ENCODE assay signal across 8 cellular contexts in the genomic region with DNA sequence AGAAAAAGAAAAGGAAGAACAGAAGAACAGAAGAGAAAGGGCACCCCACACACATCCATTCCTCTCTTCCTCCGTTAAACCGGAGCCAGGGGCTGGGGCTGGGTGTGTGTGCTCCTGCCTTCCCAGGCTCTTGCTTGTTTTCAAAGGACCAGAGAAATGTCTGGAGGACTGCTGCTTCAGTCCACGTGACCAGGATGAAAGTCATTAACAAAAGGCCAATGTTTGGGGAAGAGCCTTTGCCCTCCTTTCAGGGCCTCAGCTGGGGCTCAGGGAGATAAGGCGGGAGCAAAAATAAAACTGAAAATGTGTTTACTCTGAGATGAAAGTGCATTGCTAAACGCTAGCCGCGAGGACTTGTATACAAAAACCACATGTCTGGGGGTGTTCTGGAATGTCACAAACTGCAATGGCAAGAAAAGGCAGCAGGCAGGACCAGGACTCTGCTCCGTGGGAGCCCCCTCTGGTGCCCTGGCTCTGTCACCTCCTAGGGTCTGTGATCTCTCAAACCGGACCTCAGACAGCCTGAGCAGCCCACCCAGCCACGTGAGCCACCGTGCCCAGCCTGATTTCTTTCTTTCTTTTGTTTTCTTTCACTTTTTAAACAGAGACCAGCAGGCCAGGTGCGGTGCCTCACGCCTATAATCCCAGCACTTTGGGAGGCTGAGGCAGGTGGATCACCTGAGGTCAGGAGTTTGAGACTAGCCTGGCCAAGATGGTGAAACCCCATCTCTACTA. TPM values are rescaled to one million over a fixed set of nuclear protein-coding genes. Genes with fewer than 3 reads are reported as not detected.
DNase-seq lines count a peak whose midpoint lies in the region; ATAC-seq and TF ChIP-seq lines count a peak whose summit lies in the region.

No MANE protein-coding gene starts in this region.

- H3K56ac ChIP-seq in H9 (ENCODE audit: insufficient read length, low read depth, low read length) = no peak overlapping the region

- H3K4me1 ChIP-seq in H9 (ENCODE audit: insufficient read depth, low read length) = no peaks in the 10 kb centered on the region

- no peaks in the 10 kb centered on the region; a peak in 1 of 5 replicates for H3K9me3 Mint-ChIP-seq in H9
- H3K9me3 Mint-ChIP-seq in activated T-helper 2 cell treated with anti-CD3 and anti-CD28 coated beads, Interferon-gamma antibody, Interleukin-2, Interleukin-4, amounts not matched to agents 10 μg/mL and 5 μg/mL and 100 μg/mL, durations not matched to agents 14 hours and 24 hours and 36 hours = no peaks in the 10 kb centered on the region
- H3K9me3 Mint-ChIP-seq in immature natural killer cell = no peaks in the 10 kb centered on the region
- no peaks in the 10 kb centered on the region for H3K9me3 Mint-ChIP-seq in stimulated activated effector memory CD8-positive, alpha-beta T cell treated with anti-CD3 and anti-CD28 coated beads, Interleukin-12 subunit alpha, Interleukin-12 subunit beta, amount 100 ng/mL, for 72 hours

- H3K9ac ChIP-seq in H9 (ENCODE audit: extremely low read depth, insufficient read length, low read length) = no peak overlapping the region

- no peak overlapping the region for H4K8ac ChIP-seq in H9 (replicated peaks; ENCODE audit: insufficient read length, low read depth, low read length)

- no peaks in the 10 kb centered on the region for H3K79me1 ChIP-seq in H9 (ENCODE audit: insufficient read depth, low read depth, low read length, poor library complexity, severe bottlenecking)

- H3K23me2 ChIP-seq in H9 (ENCODE audit: insufficient read length, low read depth, low read length, poor library complexity, severe bottlenecking) = no peaks in the 10 kb centered on the region

- peak overlapping the region; percentile 17; the same call in 1 of the 2 replicates for H3K4me3 ChIP-seq in AG04450 (ENCODE audit: low read depth, low read length)

- H3K4me2 ChIP-seq in H9 (ENCODE audit: insufficient read depth, insufficient read length, low read length) = no peak overlapping the region

- TF ChIP-seq CTCF in AG04450 (IDR thresholded peaks at IDR 0.05; ENCODE audit: low read depth, low read length) = no peak
- no peak for TF ChIP-seq CTCF in H9 (conservative IDR thresholded peaks at IDR 0.05)
- TF ChIP-seq CTCF in GM20000 (IDR thresholded peaks at IDR 0.05; ENCODE audit: extremely low read depth, missing control alignments) = no peak

- no peak overlapping the region for H3K4ac ChIP-seq in H9 (ENCODE audit: low read depth, low read length)

- H4K20me1 ChIP-seq in H9 (ENCODE audit: control insufficient read depth, insufficient read depth, insufficient read length) = no peaks in the 10 kb centered on the region

- H4K5ac ChIP-seq in H9 (ENCODE audit: insufficient read length, low read depth, low read length) = no peak overlapping the region

- no peak overlapping the region for H2BK12ac ChIP-seq in H9 (ENCODE audit: insufficient read length, low read depth, low read length)

- no peak overlapping the region for H3T11ph ChIP-seq in H9 (ENCODE audit: low read length)

- H3K4me1 Mint-ChIP-seq in H9 (peaks cover 9 to 13% of the 10 kb centered on the region in 2 experiments), immature natural killer cell (peaks cover 24 to 32% of the 10 kb centered on the region in 2 donors)
- H3K4me1 Mint-ChIP-seq in activated T-helper 2 cell treated with anti-CD3 and anti-CD28 coated beads, Interferon-gamma antibody, Interleukin-2, Interleukin-4, amounts not matched to agents 10 μg/mL and 5 μg/mL and 100 μg/mL, durations not matched to agents 14 hours and 24 hours and 36 hours (ENCODE audit: low read depth) = peaks cover 14% of the 10 kb centered on the region
- H3K4me1 Mint-ChIP-seq in stimulated activated effector memory CD8-positive, alpha-beta T cell treated with anti-CD3 and anti-CD28 coated beads, Interleukin-12 subunit alpha, Interleukin-12 subunit beta, amount 100 ng/mL, for 72 hours = peaks cover 13% of the 10 kb centered on the region

- H3K4me3 Mint-ChIP-seq in H9 (peak overlapping the region in 1 of 2 experiments; percentile 16; a peak in 2 of 5 replicates), immature natural killer cell (peak overlapping the region; percentile 52 to 79 (median 61))
- peak overlapping the region; percentile 7 for H3K4me3 Mint-ChIP-seq in activated T-helper 2 cell treated with anti-CD3 and anti-CD28 coated beads, Interferon-gamma antibody, Interleukin-2, Interleukin-4, amounts not matched to agents 10 μg/mL and 5 μg/mL and 100 μg/mL, durations not matched to agents 14 hours and 24 hours and 36 hours (ENCODE audit: low read depth)
- H3K4me3 Mint-ChIP-seq in stimulated activated effector memory CD8-positive, alpha-beta T cell treated with anti-CD3 and anti-CD28 coated beads, Interleukin-12 subunit alpha, Interleukin-12 subunit beta, amount 100 ng/mL, for 72 hours = peak overlapping the region; percentile 66

- H2BK120ac ChIP-seq in H9 (ENCODE audit: low read depth, low read length, poor library complexity, severe bottlenecking) = no peak overlapping the region

- ATAC-seq in stimulated activated effector memory CD8-positive, alpha-beta T cell treated with anti-CD3 and anti-CD28 coated beads, Interleukin-12 subunit alpha, Interleukin-12 subunit beta, amount 100 ng/mL, for 72 hours = peak; percentile 64

- no peak overlapping the region for H3K23ac ChIP-seq in H9 (ENCODE audit: insufficient read length, low read depth, low read length)

- H4K91ac ChIP-seq in H9 (ENCODE audit: insufficient read length, low read depth, low read length) = no peak overlapping the region

- no peak overlapping the region for H2AK5ac ChIP-seq in H9 (ENCODE audit: insufficient read length, low read length)

- no peaks in the 10 kb centered on the region for H3K9me3 ChIP-seq in AG04450 (ENCODE audit: control insufficient read depth, insufficient read depth, low read length)
- no peaks in the 10 kb centered on the region for H3K9me3 ChIP-seq in H9 (ENCODE audit: control insufficient read depth, low read depth, low read length)

- POLR2A ChIA-PET in AG04450 (lab: Yijun Ruan, JAX) = interaction anchor here (0.6 to 2.2 kb wide), 5 partner anchors 20 to 41 kb away, joined by 3 to 15 read pairs (median 6); a partner anchor contains a TSS

- no peaks in the 10 kb centered on the region for H3K79me2 ChIP-seq in H9 (ENCODE audit: insufficient read depth, low read length)

- H3K27me3 Mint-ChIP-seq in H9 (ENCODE audit: low read depth) = no peaks in the 10 kb centered on the region
- H3K27me3 Mint-ChIP-seq in activated T-helper 2 cell treated with anti-CD3 and anti-CD28 coated beads, Interferon-gamma antibody, Interleukin-2, Interleukin-4, amounts not matched to agents 10 μg/mL and 5 μg/mL and 100 μg/mL, durations not matched to agents 14 hours and 24 hours and 36 hours (ENCODE audit: low read depth) = no peaks in the 10 kb centered on the region
- peaks cover 0 to 4% (median 2%) of the 10 kb centered on the region in 3 donors for H3K27me3 Mint-ChIP-seq in immature natural killer cell (ENCODE audit: low read depth in 3 of 3)

- H3K27me3 ChIP-seq in AG04450 (ENCODE audit: control insufficient read depth, insufficient read depth, low read length) = no peaks in the 10 kb centered on the region
- no peaks in the 10 kb centered on the region for H3K27me3 ChIP-seq in H9 (ENCODE audit: insufficient read depth, low read length)

- H3K36me3 Mint-ChIP-seq in H9 (ENCODE audit: insufficient read depth in 1 of 3, low read depth in 3 of 3) (no peaks in the 10 kb centered on the region), immature natural killer cell (no peaks in the 10 kb centered on the region)
- H3K36me3 Mint-ChIP-seq in activated T-helper 2 cell treated with anti-CD3 and anti-CD28 coated beads, Interferon-gamma antibody, Interleukin-2, Interleukin-4, amounts not matched to agents 10 μg/mL and 5 μg/mL and 100 μg/mL, durations not matched to agents 14 hours and 24 hours and 36 hours (ENCODE audit: low read depth) = no peaks in the 10 kb centered on the region
- H3K36me3 Mint-ChIP-seq in stimulated activated effector memory CD8-positive, alpha-beta T cell treated with anti-CD3 and anti-CD28 coated beads, Interleukin-12 subunit alpha, Interleukin-12 subunit beta, amount 100 ng/mL, for 72 hours = no peaks in the 10 kb centered on the region

- peak overlapping the region; percentile 29 to 80 (median 54); a peak in 5 of 7 replicates for H3K27ac Mint-ChIP-seq in H9
- peak overlapping the region; percentile 63 for H3K27ac Mint-ChIP-seq in activated T-helper 2 cell treated with anti-CD3 and anti-CD28 coated beads, Interferon-gamma antibody, Interleukin-2, Interleukin-4, amounts not matched to agents 10 μg/mL and 5 μg/mL and 100 μg/mL, durations not matched to agents 14 hours and 24 hours and 36 hours
- H3K27ac Mint-ChIP-seq in immature natural killer cell = peak overlapping the region in 5 of 6 donors; percentile 43 to 77 (median 73)
- H3K27ac Mint-ChIP-seq in stimulated activated effector memory CD8-positive, alpha-beta T cell treated with anti-CD3 and anti-CD28 coated beads, Interleukin-12 subunit alpha, Interleukin-12 subunit beta, amount 100 ng/mL, for 72 hours = peak overlapping the region; percentile 88

- WGBS in H9 (ENCODE audit: extremely low coverage, insufficient read length, low lambda C conversion rate) = no CpG with 5 or more reads among the region's 13 CpGs

- no peak overlapping the region for H2AFZ ChIP-seq in H9 (ENCODE audit: low read length)

- no peak overlapping the region for H3K14ac ChIP-seq in H9 (ENCODE audit: insufficient read depth, low read length)

- H3K18ac ChIP-seq in H9 (ENCODE audit: insufficient read length, low read depth, low read length) = no peak overlapping the region

- intact Hi-C loops in activated T-helper 2 cell treated with anti-CD3 and anti-CD28 coated beads, Interferon-gamma antibody, Interleukin-2, Interleukin-4, amounts not matched to agents 10 μg/mL and 5 μg/mL and 100 μg/mL, durations not matched to agents 14 hours and 24 hours and 36 hours (cut with micrococcal nuclease) = no loop called here

- no peak overlapping the region for H2BK20ac ChIP-seq in H9 (ENCODE audit: low read depth, low read length, poor library complexity, severe bottlenecking)

- CTCF ChIA-PET in AG04450 (lab: Charles Lee) = interaction anchor here (0.7 to 0.9 kb wide), 2 partner anchors 51 to 179 kb away, joined by 4 to 8 read pairs; no protein-coding TSS in a partner anchor

- H3K27ac ChIP-seq in AG04450 (ENCODE audit: low read depth, low read length) (peak overlapping the region; percentile 87), H9 (ENCODE audit: insufficient read length, low read depth, low read length) (no peak overlapping the region)

- DNase-seq in AG04450 (ENCODE audit: low read depth, low spot score) = peak; percentile 91
- DNase-seq in H9 = no peak
- no peak for DNase-seq in activated T-helper 2 cell treated with anti-CD3 and anti-CD28 coated beads, Interferon-gamma antibody, Interleukin-2, Interleukin-4, amounts not matched to agents 10 μg/mL and 5 μg/mL and 100 μg/mL, durations not matched to agents 14 hours and 24 hours and 36 hours (ENCODE audit: low spot score)
- peak in 2 of 3 donors; percentile 11 to 34 for DNase-seq in immature natural killer cell
- DNase-seq in stimulated activated effector memory CD8-positive, alpha-beta T cell treated with anti-CD3 and anti-CD28 coated beads, Interleukin-12 subunit alpha, Interleukin-12 subunit beta, amount 100 ng/mL, for 72 hours (ENCODE audit: low spot score in 2 of 2) = peak in 1 of 2 donors; percentile 57
- no peak for DNase-seq in stimulated activated CD4-positive, alpha-beta T cell treated with anti-CD3 and anti-CD28 coated beads, Interleukin-2, amount 100 ng/mL, for 24 hours
- DNase-seq in GM19240 (ENCODE audit: insufficient read length, low spot score) = no peak
- no peak for DNase-seq in GM20000 (ENCODE audit: low spot score)

- no peak overlapping the region for H2BK5ac ChIP-seq in H9 (ENCODE audit: insufficient read length, low read length)

- H2BK15ac ChIP-seq in H9 (ENCODE audit: low read depth, low read length) = no peak overlapping the region

RNA-seq across cellular contexts. Expression of a gene that starts 31.6 kb away (rescaled TPM):
- polyA plus RNA-seq in AG04450 (2011; rRNA removed) (338 and 432 TPM in 2 replicates), immature natural killer cell (100 to 1,000 TPM in 1 of 3 donors, 10 to 100 TPM in 1, 1 to 10 TPM in 1; 8.7 to 355 (median 40.2) TPM)
- polyA minus RNA-seq in AG04450 (2011; rRNA and poly(A)+ RNA removed) = 1,487 and 1,729 TPM in 2 replicates
- total RNA-seq in H9 (2021) = 243 and 266 TPM in 2 replicates
- 619 and 645 TPM in 2 replicates for total RNA-seq in activated T-helper 2 cell treated with anti-CD3 and anti-CD28 coated beads, Interferon-gamma antibody, Interleukin-2, Interleukin-4, amounts not matched to agents 10 μg/mL and 5 μg/mL and 100 μg/mL, durations not matched to agents 14 hours and 24 hours and 36 hours

Comparison
In these comparisons a context has a peak if more than half of its experiments do, and no peak if none do; other contexts are left out.
1. DNase-seq: peak in AG04450 (single experiment) and immature natural killer cell (2 of 3); none in H9 (single experiment), activated T-helper 2 cell treated with anti-CD3 and anti-CD28 coated beads, Interferon-gamma antibody, Interleukin-2, Interleukin-4, amounts not matched to agents 10 μg/mL and 5 μg/mL and 100 μg/mL, durations not matched to agents 14 hours and 24 hours and 36 hours (single experiment), stimulated activated CD4-positive, alpha-beta T cell treated with anti-CD3 and anti-CD28 coated beads, Interleukin-2, amount 100 ng/mL, for 24 hours (0 of 2), GM19240 (single experiment) and GM20000 (single experiment).
2. Peak in every context shown above with its lines, with median percentiles within 50 percentile points of each other: H3K27ac Mint-ChIP-seq.